In genomic region chr22:37686002-37686982, GRCh38 we compare ENCODE assay signal across 8 cellular contexts. TPM values are rescaled to one million over a fixed set of nuclear protein-coding genes. Genes with fewer than 3 reads are reported as not detected.
DNase-seq lines count a peak whose midpoint lies in the region; ATAC-seq, FAIRE-seq and TF ChIP-seq lines count a peak whose summit lies in the region.

NOL12 (plus strand) TSS chr22:37686343; CDS start chr22:37686393, 50 bp downstream.

- H3K4me3 ChIP-seq in Jurkat, Clone E6-1 (ENCODE audit: low read length): peak within 1 kb of the TSS; percentile 72
- H3K4me3 ChIP-seq in naive thymus-derived CD4-positive, alpha-beta T cell (ENCODE audit: low read length): peak within 1 kb of the TSS; percentile 82

- peaks cover 0 to 38% (median 6%) of the 10 kb centered on the region in 3 experiments for H3K36me3 ChIP-seq in naive thymus-derived CD4-positive, alpha-beta T cell (ENCODE audit: control insufficient read depth in 2 of 3, insufficient read depth in 3 of 3, low read length in 3 of 3)

- H3K9me3 Mint-ChIP-seq in Calu3 (ENCODE audit: low read depth, unreplicated experiment): no peaks in the 10 kb centered on the region
- H3K9me3 Mint-ChIP-seq in activated T-helper 1 cell treated with anti-CD3 and anti-CD28 coated beads, Interleukin-12 subunit alpha, Interleukin-12 subunit beta, Interleukin-2, Interleukin-4 antibody, amounts not matched to agents 30 ng/mL and 10 ng/mL and 1 ng/mL, durations not matched to agents 14 hours and 24 hours and 36 hours: no peaks in the 10 kb centered on the region
- no peaks in the 10 kb centered on the region for H3K9me3 Mint-ChIP-seq in naive thymus-derived CD4-positive, alpha-beta T cell

- peaks cover 48% of the 10 kb centered on the region for H3K4me1 Mint-ChIP-seq in Calu3 (ENCODE audit: low read depth, unreplicated experiment)
- H3K4me1 Mint-ChIP-seq in activated T-helper 1 cell treated with anti-CD3 and anti-CD28 coated beads, Interleukin-12 subunit alpha, Interleukin-12 subunit beta, Interleukin-2, Interleukin-4 antibody, amounts not matched to agents 30 ng/mL and 10 ng/mL and 1 ng/mL, durations not matched to agents 14 hours and 24 hours and 36 hours (ENCODE audit: low read depth): peaks cover 24% of the 10 kb centered on the region
- H3K4me1 Mint-ChIP-seq in naive thymus-derived CD4-positive, alpha-beta T cell: peaks cover 16 to 39% (median 33%) of the 10 kb centered on the region in 7 donors

- H3K27me3 ChIP-seq in naive thymus-derived CD4-positive, alpha-beta T cell (ENCODE audit: control insufficient read depth in 2 of 2, insufficient read depth in 2 of 2, low read length in 2 of 2): no peaks in the 10 kb centered on the region

- DNase-seq in Calu3 (peak; percentile 84), RCC 7860 (ENCODE audit: low spot score) (peak; percentile 68), fibroblast of gingiva (ENCODE audit: low read depth) (peak; percentile 86)
- peak; percentile 86 for DNase-seq in Jurkat, Clone E6-1 (ENCODE audit: low read depth, low spot score)
- peak; percentile 74 for DNase-seq in activated T-helper 1 cell treated with anti-CD3 and anti-CD28 coated beads, Interleukin-12 subunit alpha, Interleukin-12 subunit beta, Interleukin-2, Interleukin-4 antibody, amounts not matched to agents 30 ng/mL and 10 ng/mL and 1 ng/mL, durations not matched to agents 14 hours and 24 hours and 36 hours (ENCODE audit: low spot score)
- peak; percentile 63 to 82 (median 78) for DNase-seq in naive thymus-derived CD4-positive, alpha-beta T cell
- peak; percentile 51 to 84 (median 64) for DNase-seq in stimulated activated naive CD4-positive, alpha-beta T cell (lab: John Stamatoyannopoulos, UW)

- no peak for FAIRE-seq in RCC 7860 (lab: Jason Lieb, UNC)

- intact Hi-C loops in Calu3 (cut with micrococcal nuclease; ENCODE audit: unreplicated experiment): no loop called here
- intact Hi-C loops in activated T-helper 1 cell treated with anti-CD3 and anti-CD28 coated beads, Interleukin-12 subunit alpha, Interleukin-12 subunit beta, Interleukin-2, Interleukin-4 antibody, amounts not matched to agents 30 ng/mL and 10 ng/mL and 1 ng/mL, durations not matched to agents 14 hours and 24 hours and 36 hours (cut with micrococcal nuclease): loop anchor here (1.0 to 2.0 kb wide), 4 partner anchors 9 to 997 kb away; partner anchors contain the start of gene GGA1
- intact Hi-C loops in naive thymus-derived CD4-positive, alpha-beta T cell (cut with micrococcal nuclease): loop anchor here (1.0 to 10.0 kb wide), 8 partner anchors 9 to 163 kb away; partner anchors contain the start of genes GGA1 (in 2 of the 2), ANKRD54 (in 1 of the 2), EIF3L (in 1 of the 2) and GCAT (in 1 of the 2)

- TF ChIP-seq CTCF in Calu3 (IDR thresholded peaks at IDR 0.05; ENCODE audit: unreplicated experiment): no peak

- H3K9me3 ChIP-seq in naive thymus-derived CD4-positive, alpha-beta T cell (ENCODE audit: control insufficient read depth in 2 of 3, low read length in 3 of 3): no peaks in the 10 kb centered on the region

- H3K27ac Mint-ChIP-seq in Calu3 (ENCODE audit: unreplicated experiment): peak within 1 kb of the TSS; percentile 72
- H3K27ac Mint-ChIP-seq in activated T-helper 1 cell treated with anti-CD3 and anti-CD28 coated beads, Interleukin-12 subunit alpha, Interleukin-12 subunit beta, Interleukin-2, Interleukin-4 antibody, amounts not matched to agents 30 ng/mL and 10 ng/mL and 1 ng/mL, durations not matched to agents 14 hours and 24 hours and 36 hours: peak within 1 kb of the TSS; percentile 97
- H3K27ac Mint-ChIP-seq in naive thymus-derived CD4-positive, alpha-beta T cell: peak within 1 kb of the TSS; percentile 88 to 99 (median 95)

- H3K4me3 Mint-ChIP-seq in Calu3 (ENCODE audit: low read depth, unreplicated experiment): peak within 1 kb of the TSS; percentile 94
- peak within 1 kb of the TSS; percentile 96 for H3K4me3 Mint-ChIP-seq in activated T-helper 1 cell treated with anti-CD3 and anti-CD28 coated beads, Interleukin-12 subunit alpha, Interleukin-12 subunit beta, Interleukin-2, Interleukin-4 antibody, amounts not matched to agents 30 ng/mL and 10 ng/mL and 1 ng/mL, durations not matched to agents 14 hours and 24 hours and 36 hours
- peak within 1 kb of the TSS; percentile 93 to 98 (median 96) for H3K4me3 Mint-ChIP-seq in naive thymus-derived CD4-positive, alpha-beta T cell

- peaks cover 18 to 22% of the 10 kb centered on the region in 2 donors for H3K4me1 ChIP-seq in naive thymus-derived CD4-positive, alpha-beta T cell (ENCODE audit: control insufficient read depth in 2 of 2, insufficient read depth in 2 of 2, low read length in 2 of 2)

- BruUV-seq in Calu3 (replicated peaks; lab: Mats Ljungman, UMichigan): TSS peak; percentile 91

- peak within 1 kb of the TSS; percentile 84 for H3K27ac ChIP-seq in naive thymus-derived CD4-positive, alpha-beta T cell (ENCODE audit: low read depth, low read length)

- POLR2A ChIA-PET in naive thymus-derived CD4-positive, alpha-beta T cell (lab: Charles Lee): interaction anchor here (0.5 to 4.5 kb wide), 17 partner anchors 9 to 158 kb away, joined by 3 to 41 read pairs (median 7); partner anchors contain the start of genes ANKRD54, GGA1, LGALS1 and PDXP

- peak; percentile 49 for ATAC-seq in GM21526 (IDR thresholded peaks at IDR 0.05; ENCODE audit: low FRiP score, unreplicated experiment)
- peak; percentile 91 for ATAC-seq in naive thymus-derived CD4-positive, alpha-beta T cell

- CTCF ChIA-PET in Calu3 (lab: Charles Lee): interaction anchor here (0.6 to 1.2 kb wide), 10 partner anchors 9 to 1014 kb away, joined by 3 to 26 read pairs (median 3); partner anchors contain the start of genes GCAT, LGALS2 and PDXP
- CTCF ChIA-PET in naive thymus-derived CD4-positive, alpha-beta T cell (lab: Charles Lee): interaction anchor here (0.6 to 13.7 kb wide), 4 partner anchors 28 to 119 kb away, joined by 3 to 254 read pairs (median 11); partner anchors contain the start of genes GGA1, PDXP and SH3BP1

- H3K27me3 Mint-ChIP-seq in Calu3 (ENCODE audit: unreplicated experiment): no peaks in the 10 kb centered on the region
- H3K27me3 Mint-ChIP-seq in activated T-helper 1 cell treated with anti-CD3 and anti-CD28 coated beads, Interleukin-12 subunit alpha, Interleukin-12 subunit beta, Interleukin-2, Interleukin-4 antibody, amounts not matched to agents 30 ng/mL and 10 ng/mL and 1 ng/mL, durations not matched to agents 14 hours and 24 hours and 36 hours (ENCODE audit: insufficient read depth): no peaks in the 10 kb centered on the region
- no peaks in the 10 kb centered on the region for H3K27me3 Mint-ChIP-seq in naive thymus-derived CD4-positive, alpha-beta T cell

- peaks cover 49% of the 10 kb centered on the region for H3K36me3 Mint-ChIP-seq in Calu3 (ENCODE audit: insufficient read depth, unreplicated experiment)
- peaks cover 17% of the 10 kb centered on the region for H3K36me3 Mint-ChIP-seq in activated T-helper 1 cell treated with anti-CD3 and anti-CD28 coated beads, Interleukin-12 subunit alpha, Interleukin-12 subunit beta, Interleukin-2, Interleukin-4 antibody, amounts not matched to agents 30 ng/mL and 10 ng/mL and 1 ng/mL, durations not matched to agents 14 hours and 24 hours and 36 hours (ENCODE audit: low read depth)
- H3K36me3 Mint-ChIP-seq in naive thymus-derived CD4-positive, alpha-beta T cell: peaks cover 0 to 22% (median 16%) of the 10 kb centered on the region in 5 donors

RNA-seq across cellular contexts. Expression of gene NOL12, which starts in this region (rescaled TPM):
- total RNA-seq in Calu3 (2022): 23.7 and 26.8 TPM in 2 replicates
- polyA plus RNA-seq in Jurkat, Clone E6-1 (2012; ENCODE audit: insufficient read depth, insufficient read length): 53.5 TPM
- 67.8 and 70.0 TPM in 2 replicates for total RNA-seq in activated T-helper 1 cell treated with anti-CD3 and anti-CD28 coated beads, Interleukin-12 subunit alpha, Interleukin-12 subunit beta, Interleukin-2, Interleukin-4 antibody, amounts not matched to agents 30 ng/mL and 10 ng/mL and 1 ng/mL, durations not matched to agents 14 hours and 24 hours and 36 hours
- total RNA-seq in naive thymus-derived CD4-positive, alpha-beta T cell: 10 to 100 TPM; 32.8 to 52.5 (median 45.3) TPM
- 10 to 100 TPM; 42.7 to 48.6 TPM for polyA plus RNA-seq in naive thymus-derived CD4-positive, alpha-beta T cell

Comparison
In these comparisons a context has a peak if more than half of its experiments do, and no peak if none do; other contexts are left out.
1. Peak in every context shown above with its lines: DNase-seq, ATAC-seq, H3K4me3 ChIP-seq and H3K27ac ChIP-seq.